ENCODE assay signal across 18 cellular contexts in the genomic region with DNA sequence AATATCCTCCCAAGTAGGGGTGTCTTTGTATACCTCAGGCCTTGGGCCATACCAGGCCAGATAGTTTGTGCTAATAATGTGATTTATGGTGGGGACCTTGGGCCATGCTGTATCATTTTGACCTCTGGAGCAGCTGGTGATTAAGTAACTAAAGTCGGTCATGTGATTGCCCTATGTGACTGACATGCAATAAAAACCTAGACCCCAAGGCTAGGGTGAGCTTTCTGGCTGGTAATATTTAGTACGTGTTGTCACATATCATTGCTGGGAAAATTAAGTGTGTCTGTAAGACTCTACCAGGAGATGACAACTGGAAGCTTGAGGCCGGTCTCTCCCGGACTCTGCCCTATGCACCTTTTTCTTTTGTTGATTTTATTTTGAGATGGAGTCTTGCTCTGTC. TPM values are rescaled to one million over a fixed set of nuclear protein-coding genes. Genes with fewer than 3 reads are reported as not detected.
DNase-seq lines count a peak whose midpoint lies in the region; ATAC-seq and TF ChIP-seq lines count a peak whose summit lies in the region.
"Had no signal": no experiment of that assay in that cellular context is flagged by ENCODE, and none has a peak within 500 bp of the region (broad histone marks: within the 10 kb centered on the region; RNA-seq: fewer than 3 reads in every experiment).

No MANE protein-coding gene starts in this region.

- no peak overlapping the region for H3K4me3 ChIP-seq in heart right ventricle
- no peak overlapping the region for H3K4me3 ChIP-seq in DOHH2 (ENCODE audit: low read length)
- H3K4me3 ChIP-seq in OCI-LY1 (ENCODE audit: low read depth, low read length, poor library complexity, severe bottlenecking), result no peak overlapping the region
- peak overlapping the region; percentile 34 to 67 (median 61) for H3K4me3 ChIP-seq in right lobe of liver
- no peak overlapping the region for H3K4me3 ChIP-seq in CD4-positive, alpha-beta memory T cell (ENCODE audit: low read length in 2 of 2)

- H3K36me3 ChIP-seq in heart right ventricle, result peaks cover 0 to 73% (median 0%) of the 10 kb centered on the region in 9 donors
- H3K36me3 ChIP-seq in DOHH2 (ENCODE audit: control insufficient read depth, low read length), result peaks cover 61% of the 10 kb centered on the region
- H3K36me3 ChIP-seq in OCI-LY1 (ENCODE audit: insufficient read depth, low read length), result peaks cover 63% of the 10 kb centered on the region
- no peaks in the 10 kb centered on the region for H3K36me3 ChIP-seq in right lobe of liver
- peaks cover 27% of the 10 kb centered on the region for H3K36me3 ChIP-seq in CD4-positive, alpha-beta memory T cell (ENCODE audit: insufficient read depth, low read length)

- no peaks in the 10 kb centered on the region for H3K9me3 Mint-ChIP-seq in CD4-positive, alpha-beta memory T cell

- no peak for DNase-seq in heart right ventricle
- no peak for DNase-seq in left cardiac atrium
- peak in 1 of 3 donors; percentile 67 for DNase-seq in right lobe of liver
- DNase-seq in CD4-positive, alpha-beta memory T cell, result no peak
- no peak for DNase-seq in erythroblast (lab: John Stamatoyannopoulos, UW)
- DNase-seq: DMS53, EL, GF-D8, KG1, NCI-H1105, NCI-H2029 treated with DMSO at 0.1 percent for 48 hours, NCI-H524 treated with DMSO at 0.1 percent for 48 hours, SHP77 had no signal

- no peak overlapping the region for H3K27ac Mint-ChIP-seq in CD4-positive, alpha-beta memory T cell

- peaks cover 30 to 49% of the 10 kb centered on the region in 2 donors for H3K36me3 Mint-ChIP-seq in CD4-positive, alpha-beta memory T cell

- H3K27me3 Mint-ChIP-seq in CD4-positive, alpha-beta memory T cell, result no peaks in the 10 kb centered on the region

- no peaks in the 10 kb centered on the region for H4K20me1 ChIP-seq in DOHH2 (ENCODE audit: control insufficient read depth, insufficient read depth, low read depth, low read length)
- H4K20me1 ChIP-seq in OCI-LY1 (ENCODE audit: insufficient read depth, low read length), result no peaks in the 10 kb centered on the region

- peaks cover 0 to 39% (median 17%) of the 10 kb centered on the region in 9 donors for H3K4me1 ChIP-seq in heart right ventricle
- H3K4me1 ChIP-seq in DOHH2 (ENCODE audit: control insufficient read depth, low read length), result peaks cover 75% of the 10 kb centered on the region
- peaks cover 25% of the 10 kb centered on the region for H3K4me1 ChIP-seq in OCI-LY1 (ENCODE audit: insufficient read depth, low read length, severe bottlenecking)
- peaks cover 0 to 26% (median 8%) of the 10 kb centered on the region in 4 donors for H3K4me1 ChIP-seq in right lobe of liver
- H3K4me1 ChIP-seq in CD4-positive, alpha-beta memory T cell (ENCODE audit: insufficient read depth, low read length), result no peaks in the 10 kb centered on the region

- CTCF ChIA-PET in CD4-positive, alpha-beta memory T cell (lab: Charles Lee; ENCODE audit: partially characterized antibody), result interaction anchor here (1.1 kb wide), 1 partner anchor 105 kb away, joined by 3 read pairs; no protein-coding TSS in a partner anchor

- ATAC-seq in heart right ventricle, result peak in 1 of 8 donors; percentile 12
- ATAC-seq in left cardiac atrium, result no peak
- peak; percentile 36 to 58 (median 44) for ATAC-seq in right lobe of liver
- ATAC-seq in HG02571 (IDR thresholded peaks at IDR 0.05; ENCODE audit: unreplicated experiment), result no peak

- H3K4me3 Mint-ChIP-seq in CD4-positive, alpha-beta memory T cell, result no peak overlapping the region

- no peaks in the 10 kb centered on the region for H3K4me1 Mint-ChIP-seq in CD4-positive, alpha-beta memory T cell

- TF ChIP-seq POLR2A in right lobe of liver (IDR thresholded peaks at IDR 0.05), result peak; percentile 68
- no peak for TF ChIP-seq POLR2A in erythroblast (IDR thresholded peaks at IDR 0.05; ENCODE audit: low read length)

- no peak overlapping the region for H2AFZ ChIP-seq in OCI-LY1 (ENCODE audit: low read length)

- H3K27ac ChIP-seq in heart right ventricle (peak overlapping the region in 7 of 10 donors; percentile 5 to 81 (median 41)), DOHH2 (ENCODE audit: low read depth, low read length) (peak overlapping the region; percentile 45), OCI-LY1 (ENCODE audit: low read depth, low read length, poor library complexity, severe bottlenecking) (peak overlapping the region; percentile 85), right lobe of liver (peak overlapping the region; percentile 84 to 93 (median 87))
- H3K27ac ChIP-seq in CD4-positive, alpha-beta memory T cell (ENCODE audit: low read depth, low read length), result no peak overlapping the region
- H3K27ac ChIP-seq: C4-2B, HL-60 had no signal

- H3K27me3 ChIP-seq in heart right ventricle (no peaks in the 10 kb centered on the region), DOHH2 (ENCODE audit: control insufficient read depth, low read length) (no peaks in the 10 kb centered on the region), OCI-LY1 (ENCODE audit: insufficient read depth, low read length) (no peaks in the 10 kb centered on the region), right lobe of liver (no peaks in the 10 kb centered on the region)
- H3K27me3 ChIP-seq in CD4-positive, alpha-beta memory T cell (ENCODE audit: insufficient read depth, low read length), result no peaks in the 10 kb centered on the region

- TF ChIP-seq CTCF in heart right ventricle (IDR thresholded peaks at IDR 0.05) (no peak), DOHH2 (IDR thresholded peaks at IDR 0.05; ENCODE audit: low read depth, low read length, poor library complexity, severe bottlenecking) (no peak), OCI-LY1 (IDR thresholded peaks at IDR 0.05; ENCODE audit: low read length) (no peak), right lobe of liver (IDR thresholded peaks at IDR 0.05) (no peak)

- 47 to 68% methylated on average over 4 of the region's 4 CpGs for WGBS in heart right ventricle, 2 donors
- 43% methylated on average over 4 of the region's 4 CpGs for WGBS in right lobe of liver (ENCODE audit: insufficient coverage, low coverage, low lambda C conversion rate, missing lambda C conversion rate)

- H3K9me2 ChIP-seq in DOHH2 (replicated peaks; ENCODE audit: control insufficient read depth, low read length), result no peaks in the 10 kb centered on the region
- H3K9me2 ChIP-seq in OCI-LY1 (ENCODE audit: low read depth, low read length), result no peaks in the 10 kb centered on the region

- peak overlapping the region; percentile 27; the same call in 1 of the 2 replicates for H3K4me2 ChIP-seq in DOHH2 (ENCODE audit: low read length)
- no peak overlapping the region; the same call in 1 of the 2 replicates for H3K4me2 ChIP-seq in OCI-LY1 (ENCODE audit: low read length)

- H3F3A ChIP-seq in DOHH2 (ENCODE audit: control insufficient read depth, insufficient read depth) (peaks cover 35% of the 10 kb centered on the region), OCI-LY1 (ENCODE audit: insufficient read depth, low read length) (no peaks in the 10 kb centered on the region)

- POLR2A ChIA-PET in CD4-positive, alpha-beta memory T cell (lab: Charles Lee; ENCODE audit: partially characterized antibody), result no interaction called here

- intact Hi-C loops in heart right ventricle (cut with DNase I) (loop anchor here in 1 of 10 donors (10.0 kb wide), 1 partner anchor 60 kb away; no protein-coding TSS in a partner anchor), left cardiac atrium (cut with DNase I) (no loop called here), right lobe of liver (cut with DNase I) (no loop called here)
- intact Hi-C loops in CD4-positive, alpha-beta memory T cell (cut with micrococcal nuclease), result no loop called here

- no peak overlapping the region; the same call in 1 of the 2 replicates for H3K9ac ChIP-seq in OCI-LY1 (ENCODE audit: low read length)

- H3K79me2 ChIP-seq in DOHH2 (ENCODE audit: control insufficient read depth, low read length) (peaks cover 4% of the 10 kb centered on the region; the same call in 1 of the 2 replicates), OCI-LY1 (ENCODE audit: insufficient read depth, low read length) (no peaks in the 10 kb centered on the region)

- H3K9me3 ChIP-seq in heart right ventricle (no peaks in the 10 kb centered on the region), DOHH2 (ENCODE audit: control insufficient read depth, insufficient read depth, low read length) (no peaks in the 10 kb centered on the region), OCI-LY1 (ENCODE audit: low read length) (no peaks in the 10 kb centered on the region), right lobe of liver (no peaks in the 10 kb centered on the region)
- H3K9me3 ChIP-seq in CD4-positive, alpha-beta memory T cell (ENCODE audit: control insufficient read depth in 1 of 2, low read length in 2 of 2), result no peaks in the 10 kb centered on the region

RNA-seq across cellular contexts. Expression of gene TFIP11, which starts 12.6 kb away (rescaled TPM):
- 10 to 100 TPM; 18.8 to 25.5 (median 22.8) TPM for total RNA-seq in heart right ventricle
- 10 to 100 TPM; 22.4 to 25.0 TPM for polyA plus RNA-seq in heart right ventricle
- 10 to 100 TPM; 19.9 to 20.4 TPM for total RNA-seq in left cardiac atrium
- 10 to 100 TPM; 17.0 to 24.1 (median 21.6) TPM for total RNA-seq in right lobe of liver
- 10 to 100 TPM; 72.7 to 74.5 TPM for total RNA-seq in CD4-positive, alpha-beta memory T cell
- 10 to 100 TPM; 22.2 to 45.4 TPM for polyA plus RNA-seq in CD4-positive, alpha-beta memory T cell

RNA-seq across cellular contexts. Expression of gene SRRD, which starts 41.2 kb away (rescaled TPM):
- total RNA-seq in heart right ventricle, result 10 to 100 TPM; 19.5 to 26.3 (median 21.2) TPM
- 10 to 100 TPM; 11.9 to 17.8 TPM for polyA plus RNA-seq in heart right ventricle
- 10 to 100 TPM; 14.9 to 23.7 TPM for total RNA-seq in left cardiac atrium
- 10 to 100 TPM; 11.4 to 15.2 (median 11.8) TPM for total RNA-seq in right lobe of liver
- 10 to 100 TPM; 19.5 to 20.7 TPM for total RNA-seq in CD4-positive, alpha-beta memory T cell
- 10 to 100 TPM; 17.6 to 28.9 TPM for polyA plus RNA-seq in CD4-positive, alpha-beta memory T cell

RNA-seq across cellular contexts. Expression of gene HPS4, which starts 41.3 kb away (rescaled TPM):
- total RNA-seq in heart right ventricle (10 to 100 TPM in 3 of 10 donors, 1 to 10 TPM in 7; 6.6 to 12.0 (median 9.0) TPM), left cardiac atrium (10 to 100 TPM; 12.2 to 13.2 TPM), right lobe of liver (10 to 100 TPM; 10.7 to 13.8 (median 12.6) TPM)
- polyA plus RNA-seq in heart right ventricle, result 10 to 100 TPM in 1 of 2 donors, 1 to 10 TPM in 1; 4.6 to 14.3 TPM
- total RNA-seq in CD4-positive, alpha-beta memory T cell, result 10 to 100 TPM; 54.0 to 59.7 TPM
- polyA plus RNA-seq in CD4-positive, alpha-beta memory T cell, result 10 to 100 TPM in 1 of 2 donors, 1 to 10 TPM in 1; 7.9 to 19.7 TPM

Comparison
In these comparisons a context has a peak if more than half of its experiments do, and no peak if none do; other contexts are left out.
1. ATAC-seq: peak in right lobe of liver (4 of 4); none in left cardiac atrium (0 of 2) and HG02571 (single experiment).
2. H3K4me3 ChIP-seq: peak in right lobe of liver (3 of 3); none in heart right ventricle (0 of 10), DOHH2 (single experiment), OCI-LY1 (single experiment) and CD4-positive, alpha-beta memory T cell (0 of 2).